ENCODE assay signal across 8 cellular contexts in genomic region chr5:178232124-178232919, GRCh38. TPM values are rescaled to one million over a fixed set of nuclear protein-coding genes. Genes with fewer than 3 reads are reported as not detected.
DNase-seq lines count a peak whose midpoint lies in the region; ATAC-seq and TF ChIP-seq lines count a peak whose summit lies in the region.

Gene PHYKPL, minus strand, starts transcription at chr5:178232802. Its CDS starts 252 bp downstream, at chr5:178232550.

- peak; percentile 84 for DNase-seq in OCI-LY7 (ENCODE audit: low spot score)
- peak; percentile 58 for DNase-seq in activated T-cell treated with anti-CD3 and anti-CD28 coated beads, Interleukin-2, amount 50 U/mL, for 4 hours
- DNase-seq in stimulated activated naive B cell treated with anti-CD40 and anti-IgM and Interleukin-4, amounts not matched to agents 10 μg/mL and 1 μg/mL and 100 μg/mL, for 72 hours = peak; percentile 72

- peak within 1 kb of the TSS; percentile 98 for H3K4me2 ChIP-seq in OCI-LY7 (ENCODE audit: low read length)

- H3K27me3 Mint-ChIP-seq in activated T-cell treated with anti-CD3 and anti-CD28 coated beads, Interleukin-2, amount 50 U/mL, for 4 hours (ENCODE audit: low read depth) = no peaks in the 10 kb centered on the region
- no peaks in the 10 kb centered on the region for H3K27me3 Mint-ChIP-seq in stimulated activated naive B cell treated with anti-CD40 and anti-IgM and Interleukin-4, amounts not matched to agents 10 μg/mL and 1 μg/mL and 100 μg/mL, for 72 hours

- intact Hi-C loops in OCI-LY7 (cut with micrococcal nuclease; ENCODE audit: unreplicated experiment) = loop anchor here (2.0 to 10.0 kb wide), 2 partner anchors 28 to 392 kb away; partner anchors contain the start of genes CLK4 and HNRNPAB

- peak within 1 kb of the TSS; percentile 91 for H3K4me3 Mint-ChIP-seq in activated T-cell treated with anti-CD3 and anti-CD28 coated beads, Interleukin-2, amount 50 U/mL, for 4 hours
- H3K4me3 Mint-ChIP-seq in stimulated activated naive B cell treated with anti-CD40 and anti-IgM and Interleukin-4, amounts not matched to agents 10 μg/mL and 1 μg/mL and 100 μg/mL, for 72 hours = peak within 1 kb of the TSS; percentile 92 to 94

- POLR2A ChIA-PET in OCI-LY7 (lab: Charles Lee) = interaction anchor here (0.7 to 1.2 kb wide), 4 partner anchors 16 to 231 kb away, joined by 3 to 7 read pairs (median 4); no protein-coding TSS in a partner anchor

- no TSS peak for BruUV-seq in OCI-LY7 (replicated peaks; lab: Mats Ljungman, UMichigan)

- no peaks in the 10 kb centered on the region for H3K9me3 Mint-ChIP-seq in activated T-cell treated with anti-CD3 and anti-CD28 coated beads, Interleukin-2, amount 50 U/mL, for 4 hours
- peaks cover 0 to under 1% of the 10 kb centered on the region in 2 donors for H3K9me3 Mint-ChIP-seq in stimulated activated naive B cell treated with anti-CD40 and anti-IgM and Interleukin-4, amounts not matched to agents 10 μg/mL and 1 μg/mL and 100 μg/mL, for 72 hours

- peak within 1 kb of the TSS; percentile 93 for H3K27ac Mint-ChIP-seq in stimulated activated naive B cell treated with anti-CD40 and anti-IgM and Interleukin-4, amounts not matched to agents 10 μg/mL and 1 μg/mL and 100 μg/mL, for 72 hours

- H3K36me3 ChIP-seq in OCI-LY7 (ENCODE audit: insufficient read depth, low read length) = peaks cover 47% of the 10 kb centered on the region
- peaks cover 22 to 27% of the 10 kb centered on the region in 2 donors for H3K36me3 ChIP-seq in muscle layer of duodenum (ENCODE audit: control insufficient read depth in 1 of 2, insufficient read depth in 2 of 2, low read length in 2 of 2)

- H3K4me3 ChIP-seq in OCI-LY7 (ENCODE audit: low read depth, low read length, poor library complexity, severe bottlenecking) = peak within 1 kb of the TSS; percentile 98
- H3K4me3 ChIP-seq in muscle layer of duodenum (ENCODE audit: low read depth in 1 of 2, low read length in 2 of 2) = peak within 1 kb of the TSS; percentile 82 to 87

- H3K27me3 ChIP-seq in muscle layer of duodenum (ENCODE audit: low read depth, low read length) = no peaks in the 10 kb centered on the region

- TF ChIP-seq CTCF in C4-2B (conservative IDR thresholded peaks at IDR 0.05) = no peak
- 0 out of 2 replicates have a peak, but pooled peaks have one; percentile 17 for TF ChIP-seq CTCF in OCI-LY7 (conservative IDR thresholded peaks at IDR 0.05; ENCODE audit: low read length)

- H3K9me3 ChIP-seq in OCI-LY7 (ENCODE audit: low read length) = no peaks in the 10 kb centered on the region
- no peaks in the 10 kb centered on the region for H3K9me3 ChIP-seq in muscle layer of duodenum (ENCODE audit: control insufficient read depth in 1 of 2, low read length in 2 of 2)

- H3K79me2 ChIP-seq in OCI-LY7 (ENCODE audit: insufficient read depth, low read depth, low read length) = peaks cover 29% of the 10 kb centered on the region

- H3K9me2 ChIP-seq in OCI-LY7 (ENCODE audit: insufficient read depth, low read length) = no peaks in the 10 kb centered on the region

- peaks cover 55% of the 10 kb centered on the region for H3K4me1 Mint-ChIP-seq in activated T-cell treated with anti-CD3 and anti-CD28 coated beads, Interleukin-2, amount 50 U/mL, for 4 hours (ENCODE audit: low read depth)
- H3K4me1 Mint-ChIP-seq in stimulated activated naive B cell treated with anti-CD40 and anti-IgM and Interleukin-4, amounts not matched to agents 10 μg/mL and 1 μg/mL and 100 μg/mL, for 72 hours = peaks cover 39 to 56% of the 10 kb centered on the region in 2 donors

- ATAC-seq in GM19035 (IDR thresholded peaks at IDR 0.05; ENCODE audit: unreplicated experiment) (peak; percentile 68), HG03196 (IDR thresholded peaks at IDR 0.05; ENCODE audit: unreplicated experiment) (peak; percentile 70), esophagus mucosa (peak; percentile 65)
- peak; percentile 73 to 77 for ATAC-seq in activated T-cell treated with anti-CD3 and anti-CD28 coated beads, Interleukin-2, amount 50 U/mL, for 4 hours
- peak; percentile 73 to 79 for ATAC-seq in stimulated activated naive B cell treated with anti-CD40 and anti-IgM and Interleukin-4, amounts not matched to agents 10 μg/mL and 1 μg/mL and 100 μg/mL, for 72 hours (replicated peaks)

- peak within 1 kb of the TSS; percentile 63; the same call in 1 of the 2 replicates for H2AFZ ChIP-seq in OCI-LY7 (ENCODE audit: low read length)

- H3K36me3 Mint-ChIP-seq in activated T-cell treated with anti-CD3 and anti-CD28 coated beads, Interleukin-2, amount 50 U/mL, for 4 hours (ENCODE audit: insufficient read depth) = peaks cover 34% of the 10 kb centered on the region
- H3K36me3 Mint-ChIP-seq in stimulated activated naive B cell treated with anti-CD40 and anti-IgM and Interleukin-4, amounts not matched to agents 10 μg/mL and 1 μg/mL and 100 μg/mL, for 72 hours = peaks cover 31 to 39% of the 10 kb centered on the region in 2 donors

- H4K20me1 ChIP-seq in OCI-LY7 (ENCODE audit: insufficient read depth, low read length) = peaks cover 9% of the 10 kb centered on the region; the same call in 1 of the 2 replicates

- CTCF ChIA-PET in OCI-LY7 (lab: Charles Lee; ENCODE audit: unreplicated experiment) = interaction anchor here (0.7 kb wide), 1 partner anchor 118 kb away, joined by 4 read pairs; no protein-coding TSS in a partner anchor

- H3K4me1 ChIP-seq in OCI-LY7 (ENCODE audit: insufficient read depth, low read length, poor library complexity, severe bottlenecking) = peaks cover 30% of the 10 kb centered on the region
- H3K4me1 ChIP-seq in muscle layer of duodenum (ENCODE audit: control insufficient read depth in 1 of 2, insufficient read depth in 2 of 2, low read length in 2 of 2) = peaks cover 17 to 22% of the 10 kb centered on the region in 2 donors

- H3K27ac ChIP-seq in C4-2B = peak within 1 kb of the TSS; percentile 88
- H3K27ac ChIP-seq in OCI-LY7 (ENCODE audit: low read depth, low read length, poor library complexity, severe bottlenecking) = peak within 1 kb of the TSS; percentile 71
- peak within 1 kb of the TSS; percentile 87 for H3K27ac ChIP-seq in muscle layer of duodenum (ENCODE audit: low read length)

RNA-seq across cellular contexts. Expression of gene PHYKPL, which starts in this region (rescaled TPM):
- total RNA-seq in OCI-LY7 (2014; rRNA removed; shearing (Covaris generic)) = 69.7 and 86.3 TPM in 2 replicates
- total RNA-seq in OCI-LY7 (2022) = 139 and 146 TPM in 2 replicates
- 10 to 100 TPM; 46.7 to 53.2 (median 49.7) TPM for total RNA-seq in activated T-cell treated with anti-CD3 and anti-CD28 coated beads, Interleukin-2, amount 50 U/mL, for 4 hours
- total RNA-seq in esophagus mucosa = 26.8 TPM

Comparison
In these comparisons a context has a peak if more than half of its experiments do, and no peak if none do; other contexts are left out.
1. Peak in every context shown above with its lines: DNase-seq, ATAC-seq, H3K4me3 ChIP-seq and H3K27ac ChIP-seq.